1 cellular context compared by ENCODE assay signal in the genomic region with DNA sequence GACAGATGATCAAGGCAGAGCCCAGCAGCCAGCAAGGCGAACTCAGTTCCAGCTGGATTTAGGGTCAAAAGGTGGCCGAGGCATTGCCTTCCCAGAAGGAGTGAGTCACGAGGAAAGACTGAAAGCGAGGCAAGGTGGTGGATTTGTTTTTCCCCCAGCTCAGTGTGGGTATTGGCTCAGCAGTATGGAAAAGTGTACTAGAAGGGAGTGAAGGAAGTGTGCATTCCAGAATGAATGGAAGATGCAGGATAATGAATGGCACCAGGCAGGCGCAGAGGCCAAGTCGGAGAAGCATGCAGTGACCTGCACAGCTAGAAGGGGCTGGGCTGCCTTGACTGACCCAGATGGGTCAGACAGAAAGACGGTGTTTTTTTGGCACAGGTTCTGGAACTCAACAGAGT.
A peak's percentile ranks its signal among the peaks of the same experiment; 100 is the strongest.
TF ChIP-seq lines count a peak whose summit lies in the region.

No MANE protein-coding gene starts in this region.

TF ChIP-seq in IMR-90, 13 proteins besides CTCF, POLR2A, EP300 and RAD21:
- TF ChIP-seq MAZ (IDR thresholded peaks at IDR 0.05; ENCODE audit: borderline replicate concordance, low read depth, low read length) (no peak), BHLHE40 (IDR thresholded peaks at IDR 0.05; ENCODE audit: low read depth, low read length) (peak; percentile 13; the same call in 1 of the 2 replicates), CEBPB (IDR thresholded peaks at IDR 0.05; ENCODE audit: low read depth, low read length) (peak; percentile 27; the same call in 1 of the 2 replicates), NFE2L2 (IDR thresholded peaks at IDR 0.05; ENCODE audit: low read depth, low read length) (no peak), RCOR1 (IDR thresholded peaks at IDR 0.05; ENCODE audit: insufficient replicate concordance, low read length) (peak; percentile 8), SMC3 (IDR thresholded peaks at IDR 0.05; ENCODE audit: low read depth, low read length) (no peak), CHD1 (IDR thresholded peaks at IDR 0.05; ENCODE audit: low read depth, low read length) (no peak), MAFK (IDR thresholded peaks at IDR 0.05; ENCODE audit: low read depth, low read length) (no peak), RFX5 (IDR thresholded peaks at IDR 0.05; ENCODE audit: low read depth, low read length) (no peak), MXI1 (IDR thresholded peaks at IDR 0.05; ENCODE audit: borderline replicate concordance, low read depth, low read length) (peak; percentile 24; the same call in 1 of the 2 replicates), FOS (IDR thresholded peaks at IDR 0.05; ENCODE audit: low read depth, low read length) (peak; percentile 77)
- TF ChIP-seq, protein P1, sequence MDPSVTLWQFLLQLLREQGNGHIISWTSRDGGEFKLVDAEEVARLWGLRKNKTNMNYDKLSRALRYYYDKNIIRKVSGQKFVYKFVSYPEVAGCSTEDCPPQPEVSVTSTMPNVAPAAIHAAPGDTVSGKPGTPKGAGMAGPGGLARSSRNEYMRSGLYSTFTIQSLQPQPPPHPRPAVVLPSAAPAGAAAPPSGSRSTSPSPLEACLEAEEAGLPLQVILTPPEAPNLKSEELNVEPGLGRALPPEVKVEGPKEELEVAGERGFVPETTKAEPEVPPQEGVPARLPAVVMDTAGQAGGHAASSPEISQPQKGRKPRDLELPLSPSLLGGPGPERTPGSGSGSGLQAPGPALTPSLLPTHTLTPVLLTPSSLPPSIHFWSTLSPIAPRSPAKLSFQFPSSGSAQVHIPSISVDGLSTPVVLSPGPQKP (IDR thresholded peaks at IDR 0.05; ENCODE audit: borderline replicate concordance, low read depth, low read length): no peak
- TF ChIP-seq, protein P2, sequence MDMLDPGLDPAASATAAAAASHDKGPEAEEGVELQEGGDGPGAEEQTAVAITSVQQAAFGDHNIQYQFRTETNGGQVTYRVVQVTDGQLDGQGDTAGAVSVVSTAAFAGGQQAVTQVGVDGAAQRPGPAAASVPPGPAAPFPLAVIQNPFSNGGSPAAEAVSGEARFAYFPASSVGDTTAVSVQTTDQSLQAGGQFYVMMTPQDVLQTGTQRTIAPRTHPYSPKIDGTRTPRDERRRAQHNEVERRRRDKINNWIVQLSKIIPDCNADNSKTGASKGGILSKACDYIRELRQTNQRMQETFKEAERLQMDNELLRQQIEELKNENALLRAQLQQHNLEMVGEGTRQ (IDR thresholded peaks at IDR 0.05; ENCODE audit: low read depth, low read length): no peak
